Comparison of ENCODE assay signal across 8 cellular contexts in the genomic region with DNA sequence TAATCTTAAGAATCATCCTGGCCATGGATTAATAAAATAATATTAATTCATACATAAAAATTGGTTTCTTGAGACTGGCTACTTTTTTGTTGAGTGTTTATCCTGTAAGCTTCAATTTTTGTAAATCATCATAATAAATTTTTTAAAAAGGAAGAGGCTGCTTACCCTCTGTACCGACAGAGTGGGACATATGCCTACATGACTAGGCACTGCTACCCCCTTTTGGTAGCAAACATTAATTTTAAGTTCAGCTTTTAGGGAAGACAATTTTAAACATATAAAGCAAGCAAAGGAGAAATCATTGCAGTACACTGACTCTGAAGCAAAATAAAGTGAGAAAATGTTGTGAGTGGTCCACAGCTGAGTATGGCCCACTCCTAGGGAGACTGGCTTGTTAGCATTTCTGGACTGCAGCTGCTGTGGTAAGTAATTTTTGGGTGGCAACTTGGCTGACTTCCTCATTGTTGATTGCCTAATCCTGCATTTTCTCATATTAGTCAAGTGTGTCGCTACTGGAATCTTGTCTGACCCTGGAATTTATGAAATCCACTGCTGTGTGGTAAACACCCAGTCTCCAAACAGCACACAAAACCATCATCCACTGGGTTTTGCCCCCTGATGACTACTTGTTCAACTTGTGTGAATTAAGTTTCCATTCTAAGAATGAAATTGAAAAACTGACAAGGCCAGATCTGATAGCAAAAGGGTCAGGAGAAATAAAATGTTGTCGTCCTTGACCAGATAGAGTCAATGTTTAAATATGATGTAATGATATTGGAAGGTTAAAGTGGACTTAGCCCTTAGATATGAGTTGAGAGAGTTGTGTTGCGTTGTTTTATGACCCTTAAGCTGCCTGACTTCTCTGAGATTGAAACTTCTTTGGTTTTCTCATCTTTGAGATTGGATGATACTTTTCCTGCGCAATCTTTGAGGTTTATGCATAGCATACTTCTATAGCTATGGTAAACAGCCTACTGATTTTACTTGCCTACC. TPM values are rescaled to one million over a fixed set of nuclear protein-coding genes. Genes with fewer than 3 reads are reported as not detected.
DNase-seq lines count a peak whose midpoint lies in the region; ATAC-seq, FAIRE-seq and TF ChIP-seq lines count a peak whose summit lies in the region.
"Not testable (repeated sequence)": the region's sequence is repeated elsewhere in the genome, so short reads cannot be mapped to it uniquely, and the experiment has no call there.

No MANE protein-coding gene starts in this region.

- POLR2A ChIA-PET in A673 (lab: Charles Lee; ENCODE audit: low non-redundant PET); HepG2 (lab: Yijun Ruan, JAX); naive thymus-derived CD4-positive, alpha-beta T cell (lab: Charles Lee): not testable (repeated sequence)

- not testable (repeated sequence) for H3K4me1 Mint-ChIP-seq in naive thymus-derived CD4-positive, alpha-beta T cell

- BruUV-seq in A673 (replicated peaks; lab: Mats Ljungman, UMichigan): TSS peak; percentile 34
- not testable (repeated sequence) for BruUV-seq in HepG2 (replicated peaks; lab: Mats Ljungman, UMichigan)

- H3K4me3 Mint-ChIP-seq in naive thymus-derived CD4-positive, alpha-beta T cell: not testable (repeated sequence)

- H3K79me2 ChIP-seq in HepG2 (ENCODE audit: insufficient read depth, low read length): not testable (repeated sequence)

- not testable (repeated sequence) for H4K20me1 ChIP-seq in HepG2 (ENCODE audit: insufficient read depth, low read length)

- intact Hi-C loops in A673 (cut with micrococcal nuclease; ENCODE audit: unreplicated experiment); body of pancreas (cut with DNase I); Right ventricle myocardium superior (cut with DNase I); left ventricle myocardium superior (cut with micrococcal nuclease); HepG2 (cut with micrococcal nuclease; ENCODE audit: unreplicated experiment); naive thymus-derived CD4-positive, alpha-beta T cell (cut with micrococcal nuclease); gastrocnemius medialis (cut with DNase I; ENCODE audit: low total_unique reads); aorta (cut with DNase I): not testable (repeated sequence)

- not testable (repeated sequence) for H3K9ac ChIP-seq in HepG2 (ENCODE audit: insufficient read depth, low read depth, low read length)

- H3K27me3 Mint-ChIP-seq in naive thymus-derived CD4-positive, alpha-beta T cell: not testable (repeated sequence)

- not testable (repeated sequence) for H2AFZ ChIP-seq in HepG2 (ENCODE audit: low read length)

- ATAC-seq in body of pancreas (peak; percentile 79), Right ventricle myocardium superior (ENCODE audit: poor library complexity) (peak; percentile 36), left ventricle myocardium superior (peak; percentile 30), HepG2 (peak; percentile 35; the same call in 1 of the 3 replicates), gastrocnemius medialis (peak; percentile 33 to 43), aorta (ENCODE audit: low FRiP score) (peak; percentile 81)
- ATAC-seq in naive thymus-derived CD4-positive, alpha-beta T cell: peak; percentile 70

- no CpG with 5 or more reads among the region's 5 CpGs for WGBS in body of pancreas, 2 donors
- WGBS in HepG2 (ENCODE audit: low lambda C conversion rate): no CpG with 5 or more reads among the region's 5 CpGs
- no CpG with 5 or more reads among the region's 5 CpGs for WGBS in aorta, 2 donors

- H3K27ac Mint-ChIP-seq in naive thymus-derived CD4-positive, alpha-beta T cell: not testable (repeated sequence)

- not testable (repeated sequence) for TF ChIP-seq EP300 in HepG2 (IDR thresholded peaks at IDR 0.05; ENCODE audit: low read depth in 2 of 2, low read length in 2 of 2); HepG2 (CRISPR knock-in tag; IDR thresholded peaks at IDR 0.05; ENCODE audit: borderline replicate concordance)

- H3K4me1 ChIP-seq in A673 (ENCODE audit: insufficient read depth, low read length, poor library complexity, severe bottlenecking); body of pancreas; HepG2 (ENCODE audit: insufficient read depth, low read length); naive thymus-derived CD4-positive, alpha-beta T cell (ENCODE audit: control insufficient read depth in 2 of 2, insufficient read depth in 2 of 2, low read length in 2 of 2); gastrocnemius medialis; aorta (ENCODE audit: control insufficient read depth in 1 of 2, insufficient read depth in 2 of 2, low read length in 2 of 2): not testable (repeated sequence)

- H3K36me3 ChIP-seq in A673 (ENCODE audit: insufficient read depth, low read length, poor library complexity, severe bottlenecking); body of pancreas (replicated peaks in 1 of 2; ENCODE audit: insufficient read depth in 1 of 2, low read depth in 2 of 2); HepG2 (replicated peaks in 1 of 2; ENCODE audit: control insufficient read depth in 1 of 2, insufficient read depth in 2 of 2, low read length in 2 of 2); naive thymus-derived CD4-positive, alpha-beta T cell (ENCODE audit: control insufficient read depth in 2 of 3, insufficient read depth in 3 of 3, low read length in 3 of 3); gastrocnemius medialis; aorta (ENCODE audit: control insufficient read depth in 1 of 2, insufficient read depth in 2 of 2, low read length in 1 of 2): not testable (repeated sequence)

- TF ChIP-seq RAD21 in HepG2 (CRISPR knock-in tag; IDR thresholded peaks at IDR 0.05): not testable (repeated sequence)

- not testable (repeated sequence) for TF ChIP-seq POLR2A in body of pancreas (IDR thresholded peaks at IDR 0.05); HepG2 (IDR thresholded peaks at IDR 0.05; ENCODE audit: insufficient read depth in 1 of 2, low read depth in 2 of 2, low read length in 2 of 2); gastrocnemius medialis (IDR thresholded peaks at IDR 0.05)

- CTCF ChIA-PET in A673 (lab: Charles Lee); HepG2 (lab: Yijun Ruan, JAX; ENCODE audit: low intra/inter-chr PET ratio, low total read pairs); naive thymus-derived CD4-positive, alpha-beta T cell (lab: Charles Lee): not testable (repeated sequence)

- not testable (repeated sequence) for H3K27ac ChIP-seq in A673 (ENCODE audit: low read depth, low read length, poor library complexity, severe bottlenecking); body of pancreas; HepG2 (ENCODE audit: extremely low read length, insufficient read depth, low read length); naive thymus-derived CD4-positive, alpha-beta T cell (ENCODE audit: low read depth, low read length); aorta (ENCODE audit: low read depth in 1 of 2, low read length in 2 of 2)
- H3K27ac ChIP-seq in gastrocnemius medialis: peak overlapping the region in 1 of 4 donors; percentile 57

- DNase-seq in A673 (ENCODE audit: low spot score); body of pancreas; Right ventricle myocardium superior; left ventricle myocardium superior; HepG2 (ENCODE audit: low spot score); naive thymus-derived CD4-positive, alpha-beta T cell; gastrocnemius medialis; aorta: not testable (repeated sequence)

- not testable (repeated sequence) for H3K9me3 ChIP-seq in A673 (ENCODE audit: low read depth, low read length, poor library complexity, severe bottlenecking); body of pancreas; HepG2 (ENCODE audit: low read length); naive thymus-derived CD4-positive, alpha-beta T cell (ENCODE audit: control insufficient read depth in 2 of 3, low read length in 3 of 3); gastrocnemius medialis; aorta (ENCODE audit: control insufficient read depth, low read length)

- not testable (repeated sequence) for H3K4me2 ChIP-seq in HepG2 (ENCODE audit: low read depth, low read length)

- TF ChIP-seq CTCF in A673 (conservative IDR thresholded peaks at IDR 0.05; ENCODE audit: low read depth, low read length); body of pancreas (IDR thresholded peaks at IDR 0.05); HepG2 (CRISPR knock-in tag; IDR thresholded peaks at IDR 0.05); gastrocnemius medialis (IDR thresholded peaks at IDR 0.05 in 4 of 5, conservative IDR thresholded peaks at IDR 0.05 in 1 of 5): not testable (repeated sequence)

- H3K9me3 Mint-ChIP-seq in naive thymus-derived CD4-positive, alpha-beta T cell: not testable (repeated sequence)

- H3K4me3 ChIP-seq in A673 (ENCODE audit: low read depth, low read length, poor library complexity, severe bottlenecking); body of pancreas; HepG2 (replicated peaks in 1 of 3; ENCODE audit: insufficient read depth in 1 of 3, low read depth in 2 of 3, low read length in 3 of 3); naive thymus-derived CD4-positive, alpha-beta T cell (ENCODE audit: low read length); gastrocnemius medialis; aorta (ENCODE audit: low read length in 2 of 2): not testable (repeated sequence)

- not testable (repeated sequence) for H3K27me3 ChIP-seq in A673 (replicated peaks; ENCODE audit: insufficient read depth, low read depth, low read length, poor library complexity); body of pancreas; HepG2 (ENCODE audit: control insufficient read depth in 1 of 2, insufficient read depth in 2 of 2, low read length in 2 of 2); naive thymus-derived CD4-positive, alpha-beta T cell (ENCODE audit: control insufficient read depth in 2 of 2, insufficient read depth in 2 of 2, low read length in 2 of 2); gastrocnemius medialis; aorta (ENCODE audit: control insufficient read depth in 1 of 2, insufficient read depth in 2 of 2, low read length in 1 of 2)

- FAIRE-seq in HepG2 (lab: Jason Lieb, UNC): not testable (repeated sequence)

- in situ Hi-C loops in HepG2 (cut with HindIII; ENCODE audit: extremely low pct_ligation_motif_present, low pct_unique_long_range_greater_than_20kb); gastrocnemius medialis (cut with MboI; ENCODE audit: low sequenced_read_pairs in 4 of 4): not testable (repeated sequence)

- H3K36me3 Mint-ChIP-seq in naive thymus-derived CD4-positive, alpha-beta T cell: not testable (repeated sequence)

RNA-seq across cellular contexts. Expression of gene PDE4DIP, which starts 50.4 kb away (rescaled TPM):
- total RNA-seq in A673 (2021) (61.8 and 68.7 TPM in 2 replicates), body of pancreas (10 to 100 TPM; 36.6 to 49.8 TPM), Right ventricle myocardium superior (1,574 TPM), left ventricle myocardium superior (1,838 TPM), HepG2 (2016; rRNA removed; fragmentation: Illumina TruSeq; extraction: Trizol) (10.3 and 16.1 TPM in 2 replicates), gastrocnemius medialis (1,000 to 10,000 TPM in 3 of 4 donors, 100 to 1,000 TPM in 1; 630 to 1,712 (median 1,308) TPM), aorta (100 to 1,000 TPM; 168 to 339 TPM)
- 2.7 and 3.1 TPM in 2 replicates for total RNA-seq in HepG2 (2016; cell fraction: cytosol; rRNA removed; fragmentation: Illumina TruSeq; extraction: Trizol; ENCODE audit: low read depth)
- total RNA-seq in HepG2 (2016; cell fraction: insoluble cytoplasmic fraction; rRNA removed; fragmentation: Illumina TruSeq; extraction: Trizol): 10.5 and 14.2 TPM in 2 replicates
- 6.6 and 7.5 TPM in 2 replicates for total RNA-seq in HepG2 (2016; cell fraction: membrane; rRNA removed; fragmentation: Illumina TruSeq; extraction: Trizol)
- total RNA-seq in HepG2 (2016; cell fraction: nucleus; rRNA removed; fragmentation: Illumina TruSeq; extraction: Trizol): 14.6 and 15.3 TPM in 2 replicates
- polyA plus RNA-seq in HepG2 (2011; rRNA removed) (4.8 and 5.9 TPM in 2 replicates), aorta (100 to 1,000 TPM in 1 of 2 donors, 10 to 100 TPM in 1; 70.7 to 107 TPM)
- polyA plus RNA-seq in HepG2 (2011; cell fraction: cytosol; rRNA removed): 3.2 and 3.3 TPM in 2 replicates
- 8.7 and 9.7 TPM in 2 replicates for polyA plus RNA-seq in HepG2 (2011; cell fraction: nucleus; rRNA removed)
- polyA plus RNA-seq in HepG2 (2012): 4.2 and 5.9 TPM in 2 replicates
- polyA plus RNA-seq in HepG2 (2016; cell fraction: cytosol; fragmentation: Illumina TruSeq; extraction: Trizol; ENCODE audit: low read depth): 1.9 and 2.5 TPM in 2 replicates
- polyA plus RNA-seq in HepG2 (2016; cell fraction: insoluble cytoplasmic fraction; fragmentation: Illumina TruSeq; extraction: Trizol; ENCODE audit: low read depth): 19.1 and 19.5 TPM in 2 replicates
- polyA plus RNA-seq in HepG2 (2016; cell fraction: membrane; fragmentation: Illumina TruSeq; extraction: Trizol; ENCODE audit: low read depth): 4.1 and 4.8 TPM in 2 replicates
- 17.7 and 22.8 TPM in 2 replicates for polyA plus RNA-seq in HepG2 (2016; cell fraction: nucleus; fragmentation: Illumina TruSeq; extraction: Trizol; ENCODE audit: insufficient read depth, low read depth)
- polyA minus RNA-seq in HepG2 (2011; rRNA and poly(A)+ RNA removed; ENCODE audit: low replicate concordance): 8.7 and 11.6 TPM in 2 replicates
- polyA minus RNA-seq in HepG2 (2011; cell fraction: cytosol; rRNA and poly(A)+ RNA removed): 7.1 and 8.3 TPM in 2 replicates
- polyA minus RNA-seq in HepG2 (2011; cell fraction: nucleus; rRNA and poly(A)+ RNA removed): 17.4 and 19.7 TPM in 2 replicates
- 10 to 100 TPM; 37.0 to 73.9 (median 44.6) TPM for total RNA-seq in naive thymus-derived CD4-positive, alpha-beta T cell
- polyA plus RNA-seq in naive thymus-derived CD4-positive, alpha-beta T cell: 10 to 100 TPM; 14.5 to 29.0 TPM

Comparison
In these comparisons a context has a peak if more than half of its experiments do, and no peak if none do; other contexts are left out.
1. ATAC-seq: peak in every context shown above with its lines; median percentile 81 in aorta; 79 in body of pancreas; 70 in naive thymus-derived CD4-positive, alpha-beta T cell; 38 in gastrocnemius medialis; 36 in Right ventricle myocardium superior; 35 in HepG2; 30 in left ventricle myocardium superior.